ENCODE assay signal across 8 cellular contexts in the genomic region with DNA sequence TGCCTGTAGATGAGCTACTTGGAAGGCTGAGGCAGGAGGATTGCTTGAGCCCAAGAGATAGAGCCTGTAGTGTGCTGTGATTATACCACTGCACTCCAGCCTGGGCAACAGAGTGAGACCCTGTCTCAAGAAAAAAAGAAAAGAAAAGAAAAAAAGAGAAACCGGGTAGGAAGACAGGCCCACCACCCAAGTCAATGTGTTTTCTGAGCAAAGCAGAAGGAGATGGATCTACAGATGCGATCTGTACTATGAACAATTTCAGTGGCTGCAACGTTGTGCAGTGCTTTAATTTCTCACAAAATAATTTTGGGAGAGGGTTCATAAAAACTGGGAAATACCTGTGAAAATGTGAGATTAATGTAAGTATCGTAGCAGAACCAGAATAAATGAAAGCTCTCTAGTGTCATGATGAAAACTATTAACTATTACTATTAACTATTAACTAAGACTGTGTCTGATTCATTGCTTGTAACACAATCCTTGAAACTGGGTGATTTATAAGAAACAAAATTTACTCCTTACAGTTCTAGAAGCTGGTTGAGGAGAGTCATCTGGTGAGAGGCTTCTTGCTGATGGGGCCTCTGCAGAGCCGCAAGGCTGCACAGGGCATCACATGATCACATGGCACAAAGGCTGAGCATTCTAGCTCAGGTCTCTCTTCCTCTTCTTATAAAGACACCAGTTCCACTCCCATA.
DNase-seq lines count a peak whose midpoint lies in the region; ATAC-seq and TF ChIP-seq lines count a peak whose summit lies in the region.

No MANE protein-coding gene starts in this region.

- peaks cover 40% of the 10 kb centered on the region for H3K4me1 Mint-ChIP-seq in CD4-positive, alpha-beta T cell (ENCODE audit: low read depth)
- peaks cover 38 to 45% (median 40%) of the 10 kb centered on the region in 3 donors for H3K4me1 Mint-ChIP-seq in IgD-negative memory B cell

- 85 to 90% (median 86%) methylated on average over 5 of the region's 5 CpGs for WGBS in ovary, 3 donors

- H3K9me3 Mint-ChIP-seq in CD4-positive, alpha-beta T cell, result no peaks in the 10 kb centered on the region
- no peaks in the 10 kb centered on the region for H3K9me3 Mint-ChIP-seq in IgD-negative memory B cell

- no peaks in the 10 kb centered on the region for H3K9me3 ChIP-seq in CD4-positive, alpha-beta T cell (ENCODE audit: control insufficient read depth, low read length)
- no peaks in the 10 kb centered on the region for H3K9me3 ChIP-seq in upper lobe of right lung
- no peaks in the 10 kb centered on the region for H3K9me3 ChIP-seq in ovary
- H3K9me3 ChIP-seq in WERI-Rb-1 (ENCODE audit: severe bottlenecking), result no peaks in the 10 kb centered on the region

- POLR2A ChIA-PET in CD4-positive, alpha-beta T cell (lab: Charles Lee), result no interaction called here

- intact Hi-C loops in CD4-positive, alpha-beta T cell (cut with DNase I, micrococcal nuclease), result loop anchor here (5.0 kb wide), 1 partner anchor 41 kb away; no protein-coding TSS in a partner anchor
- intact Hi-C loops in upper lobe of right lung (cut with DNase I), result no loop called here
- intact Hi-C loops in ovary (cut with DNase I), result loop anchor here in 1 of 4 donors (10.0 kb wide), 1 partner anchor 172 kb away; no protein-coding TSS in a partner anchor

- peak overlapping the region; percentile 52 for H3K27ac Mint-ChIP-seq in CD4-positive, alpha-beta T cell
- peak overlapping the region in 2 of 3 donors; percentile 50 to 72 for H3K27ac Mint-ChIP-seq in IgD-negative memory B cell

- H3K4me3 Mint-ChIP-seq in CD4-positive, alpha-beta T cell, result peak overlapping the region; percentile 4
- peak overlapping the region in 3 of 4 donors; percentile 54 to 82 (median 80) for H3K4me3 Mint-ChIP-seq in IgD-negative memory B cell

- peaks cover 26% of the 10 kb centered on the region for H3K4me1 ChIP-seq in upper lobe of right lung
- peaks cover 4% of the 10 kb centered on the region for H3K4me1 ChIP-seq in ovary (ENCODE audit: insufficient read depth)

- no peak overlapping the region for H3K27ac ChIP-seq in CD4-positive, alpha-beta T cell (ENCODE audit: low read depth, low read length)
- H3K27ac ChIP-seq in epithelial cell of prostate (peak overlapping the region; percentile 99), upper lobe of right lung (no peak overlapping the region), ovary (no peak overlapping the region), WERI-Rb-1 (no peak overlapping the region)

- no peaks in the 10 kb centered on the region for H3K27me3 Mint-ChIP-seq in CD4-positive, alpha-beta T cell
- no peaks in the 10 kb centered on the region for H3K27me3 Mint-ChIP-seq in IgD-negative memory B cell

- no peak overlapping the region for H3K4me3 ChIP-seq in upper lobe of right lung
- H3K4me3 ChIP-seq in ovary, result no peak overlapping the region
- H3K4me3 ChIP-seq in WERI-Rb-1 (ENCODE audit: low read depth, low read length), result no peak overlapping the region

- no peak for TF ChIP-seq CTCF in CD4-positive, alpha-beta T cell (IDR thresholded peaks at IDR 0.05)
- TF ChIP-seq CTCF in upper lobe of right lung (IDR thresholded peaks at IDR 0.05), result no peak
- TF ChIP-seq CTCF in ovary (IDR thresholded peaks at IDR 0.05), result no peak
- no peak for TF ChIP-seq CTCF in WERI-Rb-1 (IDR thresholded peaks at IDR 0.05; ENCODE audit: low read depth, low read length)

- no peak for DNase-seq in CD4-positive, alpha-beta T cell
- DNase-seq in epithelial cell of prostate (ENCODE audit: low read depth, low spot score) (no peak), upper lobe of right lung (no peak), NCI-H1694 (lab: John Stamatoyannopoulos, UW) (no peak), ovary (no peak), WERI-Rb-1 (no peak)

- TF ChIP-seq POLR2A in ovary (IDR thresholded peaks at IDR 0.05), result no peak

- CTCF ChIA-PET in CD4-positive, alpha-beta T cell (lab: Charles Lee), result no interaction called here

- no peaks in the 10 kb centered on the region for H3K36me3 Mint-ChIP-seq in CD4-positive, alpha-beta T cell (ENCODE audit: low read depth)
- no peaks in the 10 kb centered on the region for H3K36me3 Mint-ChIP-seq in IgD-negative memory B cell

- no peak for TF ChIP-seq EP300 in ovary (IDR thresholded peaks at IDR 0.05)

- H3K27me3 ChIP-seq in CD4-positive, alpha-beta T cell (ENCODE audit: control insufficient read depth, insufficient read depth, low read length), result no peaks in the 10 kb centered on the region
- H3K27me3 ChIP-seq in upper lobe of right lung (no peaks in the 10 kb centered on the region), ovary (no peaks in the 10 kb centered on the region), WERI-Rb-1 (ENCODE audit: insufficient read depth, low read depth, severe bottlenecking) (no peaks in the 10 kb centered on the region)

- H3K36me3 ChIP-seq in upper lobe of right lung (no peaks in the 10 kb centered on the region), ovary (no peaks in the 10 kb centered on the region), WERI-Rb-1 (no peaks in the 10 kb centered on the region)

- ATAC-seq in CD4-positive, alpha-beta T cell (ENCODE audit: poor library complexity), result no peak
- ATAC-seq in GM21360 (IDR thresholded peaks at IDR 0.05; ENCODE audit: unreplicated experiment) (peak; percentile 73), upper lobe of right lung (peak; percentile 68)
